Comparison of ENCODE assay signal across 16 cellular contexts in the genomic region with DNA sequence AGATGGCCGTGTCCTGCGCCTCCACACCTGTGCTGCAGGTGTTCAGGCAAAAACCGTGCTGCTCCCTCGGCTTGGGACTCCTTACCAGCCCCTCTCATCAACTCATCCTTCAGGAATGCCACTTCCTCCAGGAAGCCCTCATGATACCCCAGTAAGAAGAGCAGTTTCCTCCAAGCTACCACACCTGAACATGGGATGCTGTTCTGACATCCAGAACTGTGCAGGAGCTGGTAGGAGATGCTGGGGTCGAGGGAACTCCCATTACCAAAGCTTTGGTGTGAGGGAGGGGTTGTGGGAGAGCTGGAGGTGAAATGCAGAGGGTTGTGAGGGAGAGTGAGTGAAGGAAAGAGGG. TPM values are rescaled to one million over a fixed set of nuclear protein-coding genes. Genes with fewer than 3 reads are reported as not detected.
A peak's percentile ranks its signal among the peaks of the same experiment; 100 is the strongest.
DNase-seq lines count a peak whose midpoint lies in the region; ATAC-seq and TF ChIP-seq lines count a peak whose summit lies in the region.
"Had no signal": no experiment of that assay in that cellular context is flagged by ENCODE, and none has a peak within 500 bp of the region (broad histone marks: within the 10 kb centered on the region; RNA-seq: fewer than 3 reads in every experiment).

No MANE protein-coding gene starts in this region.

- DNase-seq in MCF 10A (ENCODE audit: unreplicated experiment) (no peak), mammary epithelial cell (no peak), RWPE2 (ENCODE audit: low spot score) (peak; percentile 15), iPS-NIHi11 (ENCODE audit: low spot score) (peak; percentile 2), COR-L47 (lab: John Stamatoyannopoulos, UW) (no peak)
- no peak for DNase-seq in stimulated activated naive B cell treated with anti-CD40 and anti-IgM and Interleukin-4, amounts not matched to agents 10 μg/mL and 1 μg/mL and 100 μg/mL, for 72 hours
- DNase-seq: activated CD4-positive, CD25-positive, alpha-beta regulatory T cell treated with anti-CD3 and anti-CD28 coated beads, Interleukin-2, amount 50 U/mL, for 72 hours; activated T-cell treated with anti-CD3 and anti-CD28 coated beads for 4 hours; caudate nucleus; effector CD4-positive, alpha-beta T cell; NCI-H187; NCI-H510A treated with DMSO at 0.1 percent for 48 hours; stimulated activated CD4-positive, alpha-beta T cell treated with anti-CD3 and anti-CD28 coated beads, Interleukin-1b, Interleukin-23, amount 100 ng/mL, for 48 hours had no signal

- no peaks in the 10 kb centered on the region for H3K27me3 ChIP-seq in mammary epithelial cell (ENCODE audit: insufficient read depth, low read length)
- H3K27me3 ChIP-seq in RWPE2 (ENCODE audit: insufficient read depth, poor library complexity, severe bottlenecking) = no peaks in the 10 kb centered on the region
- H3K27me3 ChIP-seq: sigmoid colon had no signal

- POLR2A ChIA-PET in MCF 10A (lab: Yijun Ruan, JAX) = interaction anchor here (1.8 kb wide), 1 partner anchor 19 kb away, joined by 7 read pairs; the partner anchor contains the start of gene NINJ1

- H3K27ac Mint-ChIP-seq in MCF 10A (ENCODE audit: low read depth, unreplicated experiment) = peak overlapping the region; percentile 46
- H3K27ac Mint-ChIP-seq in stimulated activated naive B cell treated with anti-CD40 and anti-IgM and Interleukin-4, amounts not matched to agents 10 μg/mL and 1 μg/mL and 100 μg/mL, for 72 hours = peak overlapping the region; percentile 93

- in situ Hi-C loops in mammary epithelial cell (cut with MboI; ENCODE audit: low sequenced_read_pairs in 2 of 2) = no loop called here

- no peak overlapping the region for H3K4me2 ChIP-seq in mammary epithelial cell (ENCODE audit: insufficient read depth, low read depth, low read length)

- H3K9ac ChIP-seq in mammary epithelial cell (ENCODE audit: insufficient read depth, low read length) = no peak overlapping the region

- no peak for TF ChIP-seq CTCF in MCF 10A (IDR thresholded peaks at IDR 0.05; ENCODE audit: unreplicated experiment)
- TF ChIP-seq CTCF in mammary epithelial cell (conservative IDR thresholded peaks at IDR 0.05 in 1 of 2, IDR thresholded peaks at IDR 0.05 in 1 of 2; ENCODE audit: extremely low read depth in 1 of 2, insufficient read depth in 1 of 2, low read depth in 1 of 2, low read length in 2 of 2) = no peak
- TF ChIP-seq CTCF in RWPE2 (IDR thresholded peaks at IDR 0.05; ENCODE audit: poor library complexity, severe bottlenecking) = no peak

- intact Hi-C loops in MCF 10A (cut with micrococcal nuclease) (no loop called here), mammary epithelial cell (cut with micrococcal nuclease) (no loop called here)

- H3K9me3 ChIP-seq in mammary epithelial cell (replicated peaks; ENCODE audit: insufficient read depth, low read length) (no peaks in the 10 kb centered on the region), RWPE2 (ENCODE audit: severe bottlenecking) (no peaks in the 10 kb centered on the region)
- H3K9me3 ChIP-seq: sigmoid colon had no signal

- H3K4me1 Mint-ChIP-seq in MCF 10A (ENCODE audit: insufficient read depth, unreplicated experiment) = peaks cover 31% of the 10 kb centered on the region
- peaks cover 46 to 68% of the 10 kb centered on the region in 2 donors for H3K4me1 Mint-ChIP-seq in stimulated activated naive B cell treated with anti-CD40 and anti-IgM and Interleukin-4, amounts not matched to agents 10 μg/mL and 1 μg/mL and 100 μg/mL, for 72 hours

- no peak overlapping the region for H3K4me3 ChIP-seq in mammary epithelial cell (replicated peaks in 1 of 3; ENCODE audit: insufficient read depth in 1 of 3, low read depth in 2 of 3, low read length in 3 of 3)
- H3K4me3 ChIP-seq in RWPE2 (ENCODE audit: severe bottlenecking) = no peak overlapping the region
- H3K4me3 ChIP-seq: sigmoid colon had no signal

- no TSS peak for BruUV-seq in MCF 10A (replicated peaks; lab: Mats Ljungman, UMichigan)
- BruUV-seq in mammary epithelial cell (replicated peaks; lab: Mats Ljungman, UMichigan) = no TSS peak

- no peak overlapping the region for H2AFZ ChIP-seq in mammary epithelial cell (ENCODE audit: low read depth, low read length)

- H3K4me3 Mint-ChIP-seq in MCF 10A (ENCODE audit: unreplicated experiment) = no peak overlapping the region
- peak overlapping the region; percentile 52 for H3K4me3 Mint-ChIP-seq in stimulated activated naive B cell treated with anti-CD40 and anti-IgM and Interleukin-4, amounts not matched to agents 10 μg/mL and 1 μg/mL and 100 μg/mL, for 72 hours

- dilution Hi-C loops in mammary epithelial cell (cut with HindIII; ENCODE audit: low sequenced_read_pairs) = no loop called here

- no peaks in the 10 kb centered on the region for H3K27me3 Mint-ChIP-seq in MCF 10A (ENCODE audit: insufficient read depth, unreplicated experiment)
- H3K27me3 Mint-ChIP-seq in stimulated activated naive B cell treated with anti-CD40 and anti-IgM and Interleukin-4, amounts not matched to agents 10 μg/mL and 1 μg/mL and 100 μg/mL, for 72 hours = no peaks in the 10 kb centered on the region

- ATAC-seq in RWPE2 (ENCODE audit: low read depth) = no peak
- ATAC-seq in stimulated activated naive B cell treated with anti-CD40 and anti-IgM and Interleukin-4, amounts not matched to agents 10 μg/mL and 1 μg/mL and 100 μg/mL, for 72 hours (replicated peaks) = no peak
- no peak for ATAC-seq in HG03565 (IDR thresholded peaks at IDR 0.05; ENCODE audit: unreplicated experiment)
- no peak for ATAC-seq in HG02884 (IDR thresholded peaks at IDR 0.05; ENCODE audit: unreplicated experiment)

- H3K79me2 ChIP-seq in mammary epithelial cell (ENCODE audit: insufficient read depth, low read length) = peaks cover 6% of the 10 kb centered on the region

- H3K9me3 Mint-ChIP-seq in MCF 10A (ENCODE audit: unreplicated experiment) = no peaks in the 10 kb centered on the region
- no peaks in the 10 kb centered on the region for H3K9me3 Mint-ChIP-seq in stimulated activated naive B cell treated with anti-CD40 and anti-IgM and Interleukin-4, amounts not matched to agents 10 μg/mL and 1 μg/mL and 100 μg/mL, for 72 hours

- no peak overlapping the region for H3K27ac ChIP-seq in mammary epithelial cell (ENCODE audit: insufficient read depth, low read depth, low read length)
- no peak overlapping the region for H3K27ac ChIP-seq in RWPE2 (ENCODE audit: poor library complexity, severe bottlenecking)
- H3K27ac ChIP-seq: sigmoid colon had no signal

- CTCF ChIA-PET in MCF 10A (lab: Yijun Ruan, JAX) = interaction anchor here (0.6 to 1.0 kb wide), 3 partner anchors 11 to 47 kb away, joined by 3 to 4 read pairs (median 3); no protein-coding TSS in a partner anchor
- CTCF ChIA-PET in mammary epithelial cell (lab: Charles Lee; ENCODE audit: low non-redundant PET) = no interaction called here

- peaks cover 23% of the 10 kb centered on the region for H3K36me3 Mint-ChIP-seq in MCF 10A (ENCODE audit: insufficient read depth, unreplicated experiment)
- H3K36me3 Mint-ChIP-seq in stimulated activated naive B cell treated with anti-CD40 and anti-IgM and Interleukin-4, amounts not matched to agents 10 μg/mL and 1 μg/mL and 100 μg/mL, for 72 hours = peaks cover 29 to 51% of the 10 kb centered on the region in 2 donors

- WGBS in mammary epithelial cell (ENCODE audit: low coverage, missing lambda C conversion rate) = 92% methylated on average over 4 of the region's 5 CpGs

- no peaks in the 10 kb centered on the region for H4K20me1 ChIP-seq in mammary epithelial cell (ENCODE audit: insufficient read depth, low read length)

- H3K36me3 ChIP-seq in mammary epithelial cell (ENCODE audit: insufficient read depth, low read length) = peaks cover 7% of the 10 kb centered on the region
- peaks cover 15% of the 10 kb centered on the region for H3K36me3 ChIP-seq in RWPE2 (ENCODE audit: low read depth)

- H3K4me1 ChIP-seq in mammary epithelial cell (ENCODE audit: insufficient read depth, low read length) = peaks cover 22% of the 10 kb centered on the region
- H3K4me1 ChIP-seq in RWPE2 (ENCODE audit: insufficient read depth, poor library complexity, severe bottlenecking) = peaks cover 19% of the 10 kb centered on the region

RNA-seq across cellular contexts. Expression of gene CARD19, which starts 18.9 kb away (rescaled TPM):
- 34.4 and 36.6 TPM in 2 replicates for total RNA-seq in MCF 10A (2022)
- 10 to 100 TPM; 56.1 to 68.8 TPM for total RNA-seq in mammary epithelial cell
- 77.6 TPM for polyA plus RNA-seq in mammary epithelial cell
- 10.8 TPM for polyA minus RNA-seq in mammary epithelial cell

RNA-seq across cellular contexts. Expression of gene NINJ1, which starts 19.1 kb away (rescaled TPM):
- total RNA-seq in MCF 10A (2022) (51.0 and 64.7 TPM in 2 replicates), mammary epithelial cell (10 to 100 TPM; 50.2 to 92.2 TPM)
- polyA plus RNA-seq in mammary epithelial cell = 48.5 TPM
- polyA minus RNA-seq in mammary epithelial cell = 69.2 TPM

RNA-seq across cellular contexts. Expression of gene SUSD3, which starts 56.5 kb away (rescaled TPM):
- total RNA-seq in MCF 10A (2022) (not detected in 2 replicates), mammary epithelial cell (1 to 10 TPM in 1 of 2 donors, not detected in 1; 1.8 TPM)
- 0.11 TPM for polyA plus RNA-seq in mammary epithelial cell
- polyA minus RNA-seq in mammary epithelial cell = not detected

Comparison
In these comparisons a context has a peak if more than half of its experiments do, and no peak if none do; other contexts are left out.
1. DNase-seq: peak in RWPE2 (single experiment) and iPS-NIHi11 (single experiment); none in MCF 10A (single experiment), mammary epithelial cell (single experiment), stimulated activated naive B cell treated with anti-CD40 and anti-IgM and Interleukin-4, amounts not matched to agents 10 μg/mL and 1 μg/mL and 100 μg/mL, for 72 hours (single experiment) and COR-L47 (single experiment).